Comparison of ENCODE assay signal across 8 cellular contexts in genomic region chr20:6828794-6829423, GRCh38.
A peak's percentile ranks its signal among the peaks of the same experiment; 100 is the strongest.
DNase-seq lines count a peak whose midpoint lies in the region.

No MANE protein-coding gene starts in this region.

- DNase-seq in stimulated activated naive CD4-positive, alpha-beta T cell treated with Interleukin-2 at 50 U/mL for 16 hours (lab: John Stamatoyannopoulos, UW), result peak; percentile 2
- DNase-seq in stimulated activated naive CD4-positive, alpha-beta T cell (lab: John Stamatoyannopoulos, UW), result no peak
- DNase-seq in HCEC 1CT, result peak; percentile 46
- DNase-seq in Kasumi-1 (lab: John Stamatoyannopoulos, UW), result peak; percentile 49 to 53
- DNase-seq in RKO (ENCODE audit: low spot score), result peak; percentile 77
- DNase-seq in cerebellar cortex (ENCODE audit: low spot score), result peak; percentile 26
- DNase-seq in kidney tubule cell (ENCODE audit: low spot score), result peak; percentile 79
- peak; percentile 11 to 18 for DNase-seq in stimulated activated CD4-positive, alpha-beta T cell treated with anti-CD3 and anti-CD28 coated beads, Interleukin-4, amount 100 ng/mL, for 48 hours (ENCODE audit: low read depth in 2 of 2)

Comparison
In these comparisons a context has a peak if more than half of its experiments do, and no peak if none do; other contexts are left out.
1. DNase-seq: peak in stimulated activated naive CD4-positive, alpha-beta T cell treated with Interleukin-2 at 50 U/mL for 16 hours (single experiment), HCEC 1CT (single experiment), Kasumi-1 (2 of 2), RKO (single experiment), cerebellar cortex (single experiment), kidney tubule cell (single experiment) and stimulated activated CD4-positive, alpha-beta T cell treated with anti-CD3 and anti-CD28 coated beads, Interleukin-4, amount 100 ng/mL, for 48 hours (2 of 2); none in stimulated activated naive CD4-positive, alpha-beta T cell (0 of 6).